Comparison of ENCODE assay signal across 8 cellular contexts in genomic region chr1:223712184-223712855, GRCh38. TPM values are rescaled to one million over a fixed set of nuclear protein-coding genes. Genes with fewer than 3 reads are reported as not detected.
DNase-seq lines count a peak whose midpoint lies in the region; ATAC-seq, FAIRE-seq and TF ChIP-seq lines count a peak whose summit lies in the region.

TSS of gene CAPN2 (plus strand) at chr1:223712539. CDS start at chr1:223712641, 102 bp downstream.

- CTCF ChIA-PET in CD8-positive, alpha-beta T cell (lab: Charles Lee) = interaction anchor here (0.6 to 5.1 kb wide), 6 partner anchors 11 to 38 kb away, joined by 3 to 67 read pairs (median 6); no protein-coding TSS in a partner anchor

- intact Hi-C loops in CD8-positive, alpha-beta T cell (cut with DNase I, micrococcal nuclease) = loop anchor here (1.0 to 10.0 kb wide), 5 partner anchors 14 to 722 kb away; partner anchors contain the start of genes TP53BP2 (in 2 of the 2) and WDR26 (in 1 of the 2)
- intact Hi-C loops in testis (cut with DNase I; ENCODE audit: low total_unique reads) = loop anchor here (5.0 kb wide), 1 partner anchor 35 kb away; no protein-coding TSS in a partner anchor

- WGBS in testis, 2 donors = 0 to 4% methylated on average over 6 to 42 of the region's 76 CpGs

- peak; percentile 49 for ATAC-seq in CD8-positive, alpha-beta T cell
- peak; percentile 65 for ATAC-seq in HG03432 (IDR thresholded peaks at IDR 0.05; ENCODE audit: unreplicated experiment)
- ATAC-seq in naive thymus-derived CD8-positive, alpha-beta T cell = peak; percentile 61 to 67

- H3K4me3 Mint-ChIP-seq in CD8-positive, alpha-beta T cell = peak within 1 kb of the TSS; percentile 90
- peak within 1 kb of the TSS; percentile 66 to 90 (median 86) for H3K4me3 Mint-ChIP-seq in naive thymus-derived CD8-positive, alpha-beta T cell

- no peaks in the 10 kb centered on the region for H3K36me3 ChIP-seq in CD8-positive, alpha-beta T cell (ENCODE audit: insufficient read depth, low read length)
- no peaks in the 10 kb centered on the region for H3K36me3 ChIP-seq in testis (ENCODE audit: low read depth, missing control alignments)

- no peaks in the 10 kb centered on the region for H3K9me3 ChIP-seq in CD8-positive, alpha-beta T cell (ENCODE audit: low read length)
- no peaks in the 10 kb centered on the region for H3K9me3 ChIP-seq in testis

- TF ChIP-seq CTCF in CD8-positive, alpha-beta T cell (IDR thresholded peaks at IDR 0.05) = peak; percentile 50
- TF ChIP-seq CTCF in testis (IDR thresholded peaks at IDR 0.05) = peak; percentile 75 to 79 (median 76)

- H3K4me1 ChIP-seq in CD8-positive, alpha-beta T cell (ENCODE audit: insufficient read depth, low read length) = peaks cover 57% of the 10 kb centered on the region
- peaks cover 42% of the 10 kb centered on the region for H3K4me1 ChIP-seq in testis

- peak within 1 kb of the TSS; percentile 93 for H3K27ac Mint-ChIP-seq in CD8-positive, alpha-beta T cell
- H3K27ac Mint-ChIP-seq in naive thymus-derived CD8-positive, alpha-beta T cell = peak within 1 kb of the TSS; percentile 88 to 97 (median 92)

- POLR2A ChIA-PET in CD8-positive, alpha-beta T cell (lab: Charles Lee) = interaction anchor here (1.0 to 1.2 kb wide), 4 partner anchors 37 to 281 kb away, joined by 3 to 4 read pairs (median 3); no protein-coding TSS in a partner anchor
- POLR2A ChIA-PET in naive thymus-derived CD8-positive, alpha-beta T cell (lab: Charles Lee) = interaction anchor here (0.7 to 3.3 kb wide), 7 partner anchors 15 to 1000 kb away, joined by 3 to 22 read pairs (median 3); partner anchors contain the start of genes AIDA, BROX and TP53BP2

- no peak for TF ChIP-seq POLR2A in testis (IDR thresholded peaks at IDR 0.05)

- FAIRE-seq in RCC 7860 (lab: Jason Lieb, UNC) = no peak

- peak within 1 kb of the TSS; percentile 64 for H3K4me3 ChIP-seq in CD8-positive, alpha-beta T cell (ENCODE audit: low read depth, low read length)
- H3K4me3 ChIP-seq in testis = peak within 1 kb of the TSS; percentile 74 to 81

- peaks cover 3% of the 10 kb centered on the region for H3K36me3 Mint-ChIP-seq in CD8-positive, alpha-beta T cell
- no peaks in the 10 kb centered on the region for H3K36me3 Mint-ChIP-seq in naive thymus-derived CD8-positive, alpha-beta T cell

- H3K27me3 Mint-ChIP-seq in CD8-positive, alpha-beta T cell (ENCODE audit: low read depth) = no peaks in the 10 kb centered on the region
- H3K27me3 Mint-ChIP-seq in naive thymus-derived CD8-positive, alpha-beta T cell = peaks cover 0 to 1% (median 0%) of the 10 kb centered on the region in 5 donors

- H3K9me3 Mint-ChIP-seq in CD8-positive, alpha-beta T cell = no peaks in the 10 kb centered on the region
- no peaks in the 10 kb centered on the region for H3K9me3 Mint-ChIP-seq in naive thymus-derived CD8-positive, alpha-beta T cell

- H3K4me1 Mint-ChIP-seq in CD8-positive, alpha-beta T cell (ENCODE audit: low read depth) = peaks cover 56% of the 10 kb centered on the region
- H3K4me1 Mint-ChIP-seq in naive thymus-derived CD8-positive, alpha-beta T cell = peaks cover 29 to 61% (median 60%) of the 10 kb centered on the region in 4 donors

- no peaks in the 10 kb centered on the region for H3K27me3 ChIP-seq in CD8-positive, alpha-beta T cell (ENCODE audit: insufficient read depth, low read length)
- no peaks in the 10 kb centered on the region for H3K27me3 ChIP-seq in testis

- H3K27ac ChIP-seq in CD8-positive, alpha-beta T cell (ENCODE audit: low read depth, low read length) = peak within 1 kb of the TSS; percentile 62
- H3K27ac ChIP-seq in testis = peak within 1 kb of the TSS; percentile 87 to 95

- DNase-seq in CD8-positive, alpha-beta T cell = peak; percentile 20 to 76 (median 49)
- DNase-seq in GM19240 (ENCODE audit: insufficient read length, low spot score) (peak; percentile 32), RCC 7860 (ENCODE audit: low spot score) (peak; percentile 72), activated gamma-delta T cell (lab: John Stamatoyannopoulos, UW) (peak; percentile 48), fibroblast of the conjunctiva (ENCODE audit: low read depth) (peak; percentile 78), testis (peak; percentile 74)
- peak in 8 of 10 donors; percentile 22 to 59 (median 52) for DNase-seq in naive thymus-derived CD8-positive, alpha-beta T cell

RNA-seq across cellular contexts. Expression of gene CAPN2, which starts in this region (rescaled TPM):
- total RNA-seq in CD8-positive, alpha-beta T cell = 10 to 100 TPM; 83.0 to 84.7 TPM
- 10 to 100 TPM; 70.0 to 72.2 TPM for total RNA-seq in naive thymus-derived CD8-positive, alpha-beta T cell
- polyA plus RNA-seq in naive thymus-derived CD8-positive, alpha-beta T cell = 100 to 1,000 TPM in 1 of 3 donors, 10 to 100 TPM in 2; 68.6 to 101 (median 83.7) TPM
- 100 to 1,000 TPM; 174 to 179 TPM for total RNA-seq in testis
- 99.0 TPM for polyA plus RNA-seq in testis (ENCODE audit: insufficient read depth, low read depth, low replicate concordance)

Comparison
In these comparisons a context has a peak if more than half of its experiments do, and no peak if none do; other contexts are left out.
1. Peak in every context shown above with its lines: DNase-seq, ATAC-seq, H3K4me3 ChIP-seq and H3K27ac ChIP-seq.